Comparison of ENCODE assay signal across 31 cellular contexts in the genomic region with DNA sequence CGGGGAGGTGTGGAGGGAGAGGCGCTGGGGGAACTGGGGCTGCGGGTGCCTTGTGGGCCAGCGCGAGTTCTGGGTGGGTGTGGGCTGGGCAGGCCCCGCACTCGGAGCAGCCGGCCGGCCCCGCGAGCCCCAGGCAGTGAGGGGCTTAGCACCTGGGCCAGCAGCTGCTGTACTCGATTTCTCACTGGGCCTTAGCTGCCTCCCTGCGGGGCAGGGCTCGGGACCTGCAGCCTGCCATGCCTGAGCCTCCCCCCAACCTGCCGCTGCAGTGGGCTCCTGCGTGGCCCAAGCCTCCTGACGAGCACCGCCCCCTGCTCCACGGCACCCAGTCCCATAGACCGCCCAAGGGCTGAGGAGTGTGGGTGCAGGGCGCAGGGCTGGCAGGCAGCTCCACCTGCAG.
"Had no signal": no experiment of that assay in that cellular context is flagged by ENCODE, and none has a peak within 500 bp of the region (broad histone marks: within the 10 kb centered on the region; RNA-seq: fewer than 3 reads in every experiment).

No MANE protein-coding gene starts in this region.

- H3K4me2 ChIP-seq: neural progenitor cell had no signal

- H3K27me3 Mint-ChIP-seq: naive thymus-derived CD4-positive, alpha-beta T cell; progenitor cell of endocrine pancreas; stimulated activated memory B cell treated with anti-CD40 and anti-IgM and Interleukin-4, amounts not matched to agents 10 μg/mL and 1 μg/mL and 100 μg/mL, for 72 hours; stimulated activated naive CD8-positive, alpha-beta T cell treated with anti-CD3 and anti-CD28 coated beads, Interleukin-15, amount 100 ng/mL, for 72 hours; type B pancreatic cell had no signal

- H3K9ac ChIP-seq: neural progenitor cell, parathyroid adenoma had no signal

- H3K9me3 ChIP-seq: neutrophil, ovary, psoas muscle, right lobe of liver, sigmoid colon, suprapubic skin, testis, tibial artery, transverse colon, upper lobe of right lung, uterus had no signal

- H3K4me3 ChIP-seq: neural progenitor cell, ovary, psoas muscle, right lobe of liver, sigmoid colon, suprapubic skin, tibial artery, transverse colon, upper lobe of right lung, uterus had no signal

- H3K4me1 ChIP-seq: parathyroid adenoma, psoas muscle, right lobe of liver, suprapubic skin, testis, tibial artery, transverse colon, upper lobe of right lung, uterus had no signal

- H3K27ac ChIP-seq: neural progenitor cell, neutrophil, ovary, parathyroid adenoma, psoas muscle, right lobe of liver, sigmoid colon, suprapubic skin, testis, tibial artery, transverse colon, upper lobe of right lung, uterus had no signal

- H3K4me1 Mint-ChIP-seq: naive thymus-derived CD4-positive, alpha-beta T cell; natural killer cell; stimulated activated memory B cell treated with anti-CD40 and anti-IgM and Interleukin-4, amounts not matched to agents 10 μg/mL and 1 μg/mL and 100 μg/mL, for 72 hours; stimulated activated naive CD8-positive, alpha-beta T cell treated with anti-CD3 and anti-CD28 coated beads, Interleukin-15, amount 100 ng/mL, for 72 hours had no signal

- H3K27ac Mint-ChIP-seq: naive thymus-derived CD4-positive, alpha-beta T cell; natural killer cell; nephron; neural progenitor cell; progenitor cell of endocrine pancreas; stimulated activated memory B cell treated with anti-CD40 and anti-IgM and Interleukin-4, amounts not matched to agents 10 μg/mL and 1 μg/mL and 100 μg/mL, for 72 hours; stimulated activated naive CD8-positive, alpha-beta T cell treated with anti-CD3 and anti-CD28 coated beads, Interleukin-15, amount 100 ng/mL, for 72 hours; type B pancreatic cell had no signal

- DNase-seq: naive thymus-derived CD4-positive, alpha-beta T cell; natural killer cell; nucleus accumbens; psoas muscle; right lobe of liver; sigmoid colon; small intestine; stimulated activated CD4-positive, alpha-beta T cell treated with anti-CD3 and anti-CD28 coated beads, Interleukin-12 subunit alpha, Interleukin-12 subunit beta, amount 100 ng/mL, for 4 hours; stimulated activated CD4-positive, alpha-beta T cell treated with anti-CD3 and anti-CD28 coated beads, Interleukin-1b, Interleukin-23, amount 100 ng/mL, for 48 hours; stimulated activated CD4-positive, alpha-beta T cell treated with anti-CD3 and anti-CD28 coated beads, Interleukin-4, amount 100 ng/mL, for 1 hour; stimulated activated CD4-positive, alpha-beta T cell treated with anti-CD3 and anti-CD28 coated beads, Interleukin-4, amount 100 ng/mL, for 4 hours; stimulated activated CD8-positive, alpha-beta memory T cell treated with anti-CD3 and anti-CD28 coated beads, Interleukin-4, amount 100 ng/mL, for 48 hours; stimulated activated naive CD4-positive, alpha-beta T cell; stimulated activated naive CD8-positive, alpha-beta T cell treated with anti-CD3 and anti-CD28 coated beads, Interleukin-15, amount 100 ng/mL, for 72 hours; stimulated activated naive CD8-positive, alpha-beta T cell treated with anti-CD3 and anti-CD28 coated beads, Interleukin-15, Interleukin-2, amounts not matched to agents 100 U/mL and 50 U/mL, for 24 hours; substantia nigra; tibial artery; transverse colon; upper lobe of right lung; uterus had no signal

- H3K9me3 Mint-ChIP-seq: natural killer cell; nephron; stimulated activated memory B cell treated with anti-CD40 and anti-IgM and Interleukin-4, amounts not matched to agents 10 μg/mL and 1 μg/mL and 100 μg/mL, for 72 hours; stimulated activated naive CD8-positive, alpha-beta T cell treated with anti-CD3 and anti-CD28 coated beads, Interleukin-15, amount 100 ng/mL, for 72 hours; type B pancreatic cell had no signal

- H3K4me3 Mint-ChIP-seq: naive thymus-derived CD4-positive, alpha-beta T cell; natural killer cell; nephron; neural progenitor cell; stimulated activated memory B cell treated with anti-CD40 and anti-IgM and Interleukin-4, amounts not matched to agents 10 μg/mL and 1 μg/mL and 100 μg/mL, for 72 hours; stimulated activated naive CD8-positive, alpha-beta T cell treated with anti-CD3 and anti-CD28 coated beads, Interleukin-15, amount 100 ng/mL, for 72 hours; type B pancreatic cell had no signal

- H3K36me3 Mint-ChIP-seq: naive thymus-derived CD4-positive, alpha-beta T cell; natural killer cell; neural progenitor cell; stimulated activated memory B cell treated with anti-CD40 and anti-IgM and Interleukin-4, amounts not matched to agents 10 μg/mL and 1 μg/mL and 100 μg/mL, for 72 hours; type B pancreatic cell had no signal

- H2AFZ ChIP-seq: neural progenitor cell, parathyroid adenoma had no signal

- H3K36me3 ChIP-seq: neural progenitor cell, neutrophil, ovary, right lobe of liver, sigmoid colon, suprapubic skin, tibial artery, transverse colon, upper lobe of right lung, uterus had no signal

- H3K27me3 ChIP-seq: neural progenitor cell, neutrophil, ovary, right lobe of liver, sigmoid colon, suprapubic skin, testis, tibial artery, transverse colon, upper lobe of right lung, uterus had no signal

- ATAC-seq: naive thymus-derived CD4-positive, alpha-beta T cell; natural killer cell; psoas muscle; right cardiac atrium; right lobe of liver; stimulated activated memory B cell treated with anti-CD40 and anti-IgM and Interleukin-4, amounts not matched to agents 10 μg/mL and 1 μg/mL and 100 μg/mL, for 72 hours; stimulated activated naive CD8-positive, alpha-beta T cell treated with anti-CD3 and anti-CD28 coated beads, Interleukin-15, amount 100 ng/mL, for 72 hours; stimulated activated naive CD8-positive, alpha-beta T cell treated with anti-CD3 and anti-CD28 coated beads, Interleukin-15, Interleukin-2, amounts not matched to agents 100 U/mL and 50 U/mL, for 24 hours; upper lobe of right lung had no signal
